ENCODE assay signal across 1 cellular context in the genomic region with DNA sequence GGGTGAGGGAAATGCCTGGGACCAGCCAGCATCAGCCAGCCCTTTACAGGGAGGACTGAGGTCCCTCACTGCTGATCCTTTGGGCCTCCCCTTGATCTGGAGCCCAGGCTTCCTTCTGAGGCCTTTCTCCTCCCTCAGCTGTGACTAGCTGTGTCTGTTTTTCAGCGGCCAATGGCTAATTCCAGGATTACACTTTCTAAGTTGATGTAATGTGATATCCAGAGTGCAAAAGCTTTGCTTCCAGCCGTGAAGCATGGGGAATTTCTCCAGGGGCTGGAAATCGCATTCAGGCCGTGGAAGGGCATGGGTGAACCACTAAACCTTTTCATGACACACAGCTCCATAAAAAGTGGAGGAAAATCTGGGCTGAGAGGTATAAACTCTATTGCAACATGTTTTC.
TF ChIP-seq lines count a peak whose summit lies in the region.

No MANE protein-coding gene starts in this region.

TF ChIP-seq in IMR-90, 13 proteins besides CTCF, POLR2A, EP300 and RAD21 (continued from another document):
- TF ChIP-seq ELK1 (IDR thresholded peaks at IDR 0.05; ENCODE audit: borderline replicate concordance, low read depth, low read length), result no peak
- TF ChIP-seq MAFK (IDR thresholded peaks at IDR 0.05; ENCODE audit: low read depth, low read length), result no peak
- TF ChIP-seq CEBPB (IDR thresholded peaks at IDR 0.05; ENCODE audit: low read depth, low read length), result no peak
- TF ChIP-seq BHLHE40 (IDR thresholded peaks at IDR 0.05; ENCODE audit: low read depth, low read length), result no peak
- no peak for TF ChIP-seq SMC3 (IDR thresholded peaks at IDR 0.05; ENCODE audit: low read depth, low read length)
